ENCODE assay signal across 9 cellular contexts in the genomic region with DNA sequence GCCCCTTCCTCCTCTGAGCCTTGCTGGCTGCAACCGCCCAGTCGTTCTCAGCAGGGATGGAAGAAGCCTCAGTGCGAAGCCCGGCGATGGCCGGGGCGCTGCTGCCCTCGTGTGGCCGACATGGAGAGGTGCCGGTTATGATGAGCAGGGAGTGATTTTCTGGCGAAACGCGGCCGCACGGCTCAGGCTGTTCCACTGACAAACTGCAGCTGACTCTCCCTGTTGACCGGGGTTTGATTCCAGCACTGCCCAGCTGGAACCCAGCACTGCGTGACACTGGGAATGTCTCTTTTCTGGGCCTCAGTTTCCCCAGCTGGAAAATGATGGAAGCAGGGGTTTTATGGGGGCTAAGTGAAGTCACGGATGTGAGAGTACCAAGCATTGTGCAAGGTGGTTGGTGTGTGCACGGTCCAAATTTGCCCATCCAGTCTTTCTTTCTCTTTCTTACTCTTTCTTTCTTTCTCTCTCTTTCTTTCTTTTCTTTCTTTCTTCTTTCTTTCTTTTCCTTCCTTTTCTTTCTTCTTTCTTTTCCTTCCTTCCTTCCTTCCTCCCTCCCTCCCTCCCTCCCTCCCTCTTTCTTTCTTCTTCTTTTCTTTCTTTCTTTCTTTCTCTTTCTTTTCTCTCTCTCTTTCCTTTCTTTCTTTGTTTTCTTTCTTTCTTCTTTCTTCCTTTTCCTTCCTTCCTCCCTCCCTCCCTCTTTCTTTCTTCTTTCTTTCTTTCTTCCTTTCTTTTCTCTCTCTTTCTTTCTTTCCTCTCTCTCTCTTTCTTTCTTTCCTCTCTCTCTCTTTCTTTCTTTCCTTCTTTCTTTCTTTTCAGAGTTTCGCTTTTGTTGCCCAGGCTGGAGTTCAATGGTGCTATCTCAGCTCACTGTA. TPM values are rescaled to one million over a fixed set of nuclear protein-coding genes. Genes with fewer than 3 reads are reported as not detected.
DNase-seq lines count a peak whose midpoint lies in the region; ATAC-seq and TF ChIP-seq lines count a peak whose summit lies in the region.
"Had no signal": no experiment of that assay in that cellular context is flagged by ENCODE, and none has a peak within 500 bp of the region (broad histone marks: within the 10 kb centered on the region; RNA-seq: fewer than 3 reads in every experiment).

No MANE protein-coding gene starts in this region.

- no peaks in the 10 kb centered on the region for H3K4me1 Mint-ChIP-seq in Caco-2 (ENCODE audit: low read depth, unreplicated experiment)
- H3K4me1 Mint-ChIP-seq in activated CD8-positive, alpha-beta T cell treated with anti-CD3 and anti-CD28 coated beads for 36 hours (ENCODE audit: low read depth) = peaks cover 5% of the 10 kb centered on the region

- POLR2A ChIA-PET in Caco-2 (lab: Charles Lee) = no interaction called here
- POLR2A ChIA-PET in activated CD8-positive, alpha-beta T cell treated with anti-CD3 and anti-CD28 coated beads for 36 hours (lab: Charles Lee) = interaction anchor here (0.7 kb wide), 1 partner anchor 74 kb away, joined by 3 read pairs; no protein-coding TSS in a partner anchor

- no peak overlapping the region for H3K4me3 ChIP-seq in Caco-2 (ENCODE audit: low read depth, low read length)
- H3K4me3 ChIP-seq: SK-N-MC had no signal

- intact Hi-C loops in Caco-2 (cut with micrococcal nuclease; ENCODE audit: unreplicated experiment) = loop anchor here (1.0 to 10.0 kb wide), 4 partner anchors 39 to 439 kb away; no protein-coding TSS in a partner anchor
- intact Hi-C loops in activated CD8-positive, alpha-beta T cell treated with anti-CD3 and anti-CD28 coated beads for 36 hours (cut with micrococcal nuclease) = loop anchor here (10.0 kb wide), 1 partner anchor 111 kb away; no protein-coding TSS in a partner anchor

- BruUV-seq in Caco-2 (replicated peaks; lab: Mats Ljungman, UMichigan) = no TSS peak

- H3K36me3 ChIP-seq in Caco-2 (ENCODE audit: control insufficient read depth, insufficient read depth, low read length) = no peaks in the 10 kb centered on the region

- H3K9me3 Mint-ChIP-seq in Caco-2 (ENCODE audit: unreplicated experiment) = no peaks in the 10 kb centered on the region
- H3K9me3 Mint-ChIP-seq in activated CD8-positive, alpha-beta T cell treated with anti-CD3 and anti-CD28 coated beads for 36 hours = no peaks in the 10 kb centered on the region

- H3K9me3 ChIP-seq in Caco-2 = no peaks in the 10 kb centered on the region

- CTCF ChIA-PET in Caco-2 (lab: Charles Lee) = interaction anchor here (0.6 to 3.5 kb wide), 7 partner anchors 40 to 411 kb away, joined by 3 to 24 read pairs (median 4); no protein-coding TSS in a partner anchor
- CTCF ChIA-PET in activated CD8-positive, alpha-beta T cell treated with anti-CD3 and anti-CD28 coated beads for 36 hours (lab: Charles Lee) = interaction anchor here (0.6 to 3.6 kb wide), 14 partner anchors 8 to 198 kb away, joined by 3 to 24 read pairs (median 4); no protein-coding TSS in a partner anchor

- ATAC-seq in HG02885 (IDR thresholded peaks at IDR 0.05; ENCODE audit: poor library complexity, unreplicated experiment) = peak; percentile 48
- ATAC-seq in activated CD8-positive, alpha-beta T cell treated with anti-CD3 and anti-CD28 coated beads for 36 hours = peak; percentile 89
- no peak for ATAC-seq in HG03520 (IDR thresholded peaks at IDR 0.05; ENCODE audit: unreplicated experiment)

- H3K4me1 ChIP-seq in Caco-2 = 0 out of 2 replicates have a peak, but pooled peaks cover 4% of the 10 kb centered on the region

- no peaks in the 10 kb centered on the region for H3K36me3 Mint-ChIP-seq in Caco-2 (ENCODE audit: insufficient read depth, unreplicated experiment)
- H3K36me3 Mint-ChIP-seq in activated CD8-positive, alpha-beta T cell treated with anti-CD3 and anti-CD28 coated beads for 36 hours (ENCODE audit: low read depth) = no peaks in the 10 kb centered on the region

- peaks cover 22% of the 10 kb centered on the region for H3K27me3 Mint-ChIP-seq in Caco-2 (ENCODE audit: insufficient read depth, unreplicated experiment)
- H3K27me3 Mint-ChIP-seq in activated CD8-positive, alpha-beta T cell treated with anti-CD3 and anti-CD28 coated beads for 36 hours = peaks cover 23% of the 10 kb centered on the region

- H3K27ac Mint-ChIP-seq in Caco-2 (ENCODE audit: unreplicated experiment) = no peak overlapping the region
- no peak overlapping the region for H3K27ac Mint-ChIP-seq in activated CD8-positive, alpha-beta T cell treated with anti-CD3 and anti-CD28 coated beads for 36 hours

- H3K4me3 Mint-ChIP-seq in Caco-2 (ENCODE audit: unreplicated experiment) = no peak overlapping the region
- H3K4me3 Mint-ChIP-seq in activated CD8-positive, alpha-beta T cell treated with anti-CD3 and anti-CD28 coated beads for 36 hours = no peak overlapping the region

- no peaks in the 10 kb centered on the region for H3K27me3 ChIP-seq in Caco-2 (replicated peaks; ENCODE audit: control insufficient read depth, insufficient read depth, low read length)

- TF ChIP-seq CTCF in Caco-2 (IDR thresholded peaks at IDR 0.05; ENCODE audit: insufficient read depth in 1 of 2, low read depth in 1 of 2, low read length in 1 of 2, severe bottlenecking in 1 of 2, unreplicated experiment in 1 of 2) = peak; percentile 92 to 94
- TF ChIP-seq CTCF in activated CD8-positive, alpha-beta T cell treated with anti-CD3 and anti-CD28 coated beads for 36 hours (IDR thresholded peaks at IDR 0.05) = peak; percentile 65

- DNase-seq in Caco-2 (peak; percentile 67 to 79), NCI-H748 treated with DMSO at 0.1 percent for 48 hours (lab: John Stamatoyannopoulos, UW) (peak; percentile 62), lung microvascular endothelial cell (ENCODE audit: low read depth in 2 of 2) (peak; percentile 77 to 84)
- peak; percentile 78 for DNase-seq in activated CD8-positive, alpha-beta T cell treated with anti-CD3 and anti-CD28 coated beads for 36 hours
- DNase-seq in effector CD4-positive, alpha-beta T cell = peak; percentile 58
- DNase-seq in stimulated activated CD8-positive, alpha-beta memory T cell treated with anti-CD3 and anti-CD28 coated beads, Interleukin-12 subunit alpha, Interleukin-12 subunit beta, amount 100 ng/mL, for 24 hours (ENCODE audit: extremely low read depth) = peak; percentile 17

RNA-seq across cellular contexts. Expression of gene MPPED1, which starts 25.8 kb away (rescaled TPM):
- total RNA-seq in Caco-2 (2022) (not detected in 2 replicates), lung microvascular endothelial cell (under 0.01 TPM in 1 of 2 replicates, not detected in the other)
- not detected for total RNA-seq in activated CD8-positive, alpha-beta T cell treated with anti-CD3 and anti-CD28 coated beads for 36 hours

RNA-seq across cellular contexts. Expression of gene SCUBE1, which starts 42.8 kb away (rescaled TPM):
- total RNA-seq in Caco-2 (2022) = not detected in 2 replicates
- under 1 TPM in 1 of 2 experiments, not detected in 1; 0.07 TPM for total RNA-seq in activated CD8-positive, alpha-beta T cell treated with anti-CD3 and anti-CD28 coated beads for 36 hours
- total RNA-seq in lung microvascular endothelial cell = 0.20 and 0.65 TPM in 2 replicates

Comparison
In these comparisons a context has a peak if more than half of its experiments do, and no peak if none do; other contexts are left out.
1. DNase-seq: peak in every context shown above with its lines; median percentile 80 in lung microvascular endothelial cell; 78 in activated CD8-positive, alpha-beta T cell treated with anti-CD3 and anti-CD28 coated beads for 36 hours; 73 in Caco-2; 62 in NCI-H748 treated with DMSO at 0.1 percent for 48 hours; 58 in effector CD4-positive, alpha-beta T cell; 17 in stimulated activated CD8-positive, alpha-beta memory T cell treated with anti-CD3 and anti-CD28 coated beads, Interleukin-12 subunit alpha, Interleukin-12 subunit beta, amount 100 ng/mL, for 24 hours.